Comparison of ENCODE assay signal across 5 cellular contexts in the genomic region with DNA sequence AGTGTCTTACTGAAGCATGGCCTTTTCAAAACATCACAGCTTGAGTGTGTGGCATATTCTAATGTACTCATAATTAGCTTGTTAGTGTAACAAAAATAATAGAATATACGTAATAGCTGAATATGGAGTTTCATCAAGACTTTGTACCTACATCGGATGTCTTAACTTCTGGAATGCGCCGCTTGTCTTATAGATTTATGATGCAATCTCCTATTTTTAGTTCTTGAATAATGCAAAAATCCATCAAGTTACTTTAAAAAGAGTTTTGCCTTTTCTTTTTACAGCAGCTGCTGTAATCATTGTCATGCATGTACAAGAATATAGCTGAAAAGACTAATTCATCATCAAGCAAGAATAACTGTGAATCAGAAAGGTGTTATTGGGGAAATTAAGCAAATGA.
"Had no signal": no experiment of that assay in that cellular context is flagged by ENCODE, and none has a peak within 500 bp of the region (broad histone marks: within the 10 kb centered on the region; RNA-seq: fewer than 3 reads in every experiment).

No MANE protein-coding gene starts in this region.

- DNase-seq: KBM-7, KG1 had no signal

- FAIRE-seq: HTR-8/SVneo had no signal

- H3K4me2 ChIP-seq: KMS-11 had no signal

- H3K27ac ChIP-seq: HL-60, KMS-11 had no signal

- H3K9ac ChIP-seq: KMS-11 had no signal
